ENCODE assay signal across 15 cellular contexts in genomic region chr4:147987252-147987651, GRCh38.
DNase-seq lines count a peak whose midpoint lies in the region; ATAC-seq and TF ChIP-seq lines count a peak whose summit lies in the region.
"Had no signal": no experiment of that assay in that cellular context is flagged by ENCODE, and none has a peak within 500 bp of the region (broad histone marks: within the 10 kb centered on the region; RNA-seq: fewer than 3 reads in every experiment).

No MANE protein-coding gene starts in this region.

- H3K27me3 Mint-ChIP-seq in nephron (ENCODE audit: low read depth), result no peaks in the 10 kb centered on the region
- H3K27me3 Mint-ChIP-seq: stimulated activated naive CD8-positive, alpha-beta T cell treated with anti-CD3 and anti-CD28 coated beads, Interleukin-15, Interleukin-2, amounts not matched to agents 100 ng/mL and 50 ng/mL, for 24 hours had no signal

- peak overlapping the region in 2 of 3 experiments; percentile 5 to 14 for H3K27ac Mint-ChIP-seq in nephron
- H3K27ac Mint-ChIP-seq: stimulated activated naive CD8-positive, alpha-beta T cell treated with anti-CD3 and anti-CD28 coated beads, Interleukin-15, Interleukin-2, amounts not matched to agents 100 ng/mL and 50 ng/mL, for 24 hours had no signal

- H3K4me3 Mint-ChIP-seq in nephron, result no peak overlapping the region
- H3K4me3 Mint-ChIP-seq: stimulated activated naive CD8-positive, alpha-beta T cell treated with anti-CD3 and anti-CD28 coated beads, Interleukin-15, Interleukin-2, amounts not matched to agents 100 ng/mL and 50 ng/mL, for 24 hours had no signal

- DNase-seq in cortex of kidney (lab: John Stamatoyannopoulos, UW), result no peak
- no peak for DNase-seq in NCI-H526 treated with DMSO at 0.1 percent for 48 hours (lab: John Stamatoyannopoulos, UW)
- no peak for DNase-seq in OCI-M2 (lab: John Stamatoyannopoulos, UW; ENCODE audit: unreplicated experiment)
- no peak for DNase-seq in C1 segment of cervical spinal cord (lab: John Stamatoyannopoulos, UW)
- DNase-seq: activated CD4-positive, alpha-beta T cell treated with anti-CD3 and anti-CD28 coated beads for 48 hours; activated gamma-delta T cell treated with Interleukin-2 at 50 U/mL for 16 hours; H7; NCI-H1694 treated with DMSO at 0.1 percent for 48 hours; psoas muscle had no signal

- H3K36me3 Mint-ChIP-seq in nephron (ENCODE audit: low read depth), result peaks cover 7% of the 10 kb centered on the region

- no peak for TF ChIP-seq CTCF in nephron (IDR thresholded peaks at IDR 0.05; ENCODE audit: unreplicated experiment in 3 of 3)

- peaks cover 4% of the 10 kb centered on the region for H3K9me3 Mint-ChIP-seq in nephron
- H3K9me3 Mint-ChIP-seq: stimulated activated naive CD8-positive, alpha-beta T cell treated with anti-CD3 and anti-CD28 coated beads, Interleukin-15, Interleukin-2, amounts not matched to agents 100 ng/mL and 50 ng/mL, for 24 hours had no signal

- peak; percentile 75 for ATAC-seq in GM18909 (IDR thresholded peaks at IDR 0.05; ENCODE audit: poor library complexity, unreplicated experiment)
- ATAC-seq in HG02588 (IDR thresholded peaks at IDR 0.05; ENCODE audit: unreplicated experiment), result peak; percentile 72
- peak; percentile 77 for ATAC-seq in HG03432 (IDR thresholded peaks at IDR 0.05; ENCODE audit: unreplicated experiment)
- ATAC-seq: HepG2, psoas muscle had no signal

- H3K4me1 Mint-ChIP-seq in nephron, result peaks cover 22% of the 10 kb centered on the region
